Comparison of ENCODE assay signal across 27 cellular contexts in genomic region chr12:132201391-132202120, GRCh38.
"Had no signal": no experiment of that assay in that cellular context is flagged by ENCODE, and none has a peak within 500 bp of the region (broad histone marks: within the 10 kb centered on the region; RNA-seq: fewer than 3 reads in every experiment).

No MANE protein-coding gene starts in this region.

- DNase-seq: natural killer cell; nucleus accumbens; pancreas; retina; right lobe of liver; sigmoid colon; small intestine; stimulated activated CD4-positive, alpha-beta T cell treated with anti-CD3 and anti-CD28 coated beads, Interleukin-15, amount 100 ng/mL, for 24 hours; stimulated activated CD4-positive, alpha-beta T cell treated with anti-CD3 and anti-CD28 coated beads, Interleukin-2, amount 100 ng/mL, for 24 hours; stimulated activated CD4-positive, alpha-beta T cell treated with anti-CD3 and anti-CD28 coated beads, Interleukin-2, amount 100 ng/mL, for 48 hours; stimulated activated CD4-positive, alpha-beta T cell treated with anti-CD3 and anti-CD28 coated beads, Interleukin-4, amount 100 ng/mL, for 24 hours; stimulated activated naive B cell treated with anti-CD40 and anti-IgM and Interleukin-4, amounts not matched to agents 10 μg/mL and 1 μg/mL and 100 μg/mL, for 72 hours; stimulated activated naive CD4-positive, alpha-beta T cell treated with Interleukin-2 at 50 U/mL for 16 hours; stomach; thyroid gland; trophoblast cell had no signal

- H3K4me1 Mint-ChIP-seq: natural killer cell; stimulated activated effector memory CD8-positive, alpha-beta T cell treated with anti-CD3 and anti-CD28 coated beads, Interleukin-12 subunit alpha, Interleukin-12 subunit beta, amount 100 ng/mL, for 72 hours had no signal

- H3K4me3 Mint-ChIP-seq: natural killer cell; nephron; neural progenitor cell; stimulated activated effector memory CD8-positive, alpha-beta T cell treated with anti-CD3 and anti-CD28 coated beads, Interleukin-12 subunit alpha, Interleukin-12 subunit beta, amount 100 ng/mL, for 72 hours; stimulated activated naive B cell treated with anti-CD40 and anti-IgM and Interleukin-4, amounts not matched to agents 10 μg/mL and 1 μg/mL and 100 μg/mL, for 72 hours; stimulated activated naive CD8-positive, alpha-beta T cell treated with anti-CD3 and anti-CD28 coated beads, Interleukin-15, Interleukin-2, amounts not matched to agents 100 ng/mL and 50 ng/mL, for 24 hours had no signal

- H3K4me1 ChIP-seq: pancreas, right lobe of liver had no signal

- H3K27ac Mint-ChIP-seq: natural killer cell; nephron; neural progenitor cell; stimulated activated effector memory CD8-positive, alpha-beta T cell treated with anti-CD3 and anti-CD28 coated beads, Interleukin-12 subunit alpha, Interleukin-12 subunit beta, amount 100 ng/mL, for 72 hours; stimulated activated naive B cell treated with anti-CD40 and anti-IgM and Interleukin-4, amounts not matched to agents 10 μg/mL and 1 μg/mL and 100 μg/mL, for 72 hours; stimulated activated naive CD8-positive, alpha-beta T cell treated with anti-CD3 and anti-CD28 coated beads, Interleukin-15, Interleukin-2, amounts not matched to agents 100 ng/mL and 50 ng/mL, for 24 hours had no signal

- H3K9me3 Mint-ChIP-seq: natural killer cell; nephron; neural progenitor cell; stimulated activated effector memory CD8-positive, alpha-beta T cell treated with anti-CD3 and anti-CD28 coated beads, Interleukin-12 subunit alpha, Interleukin-12 subunit beta, amount 100 ng/mL, for 72 hours; stimulated activated naive B cell treated with anti-CD40 and anti-IgM and Interleukin-4, amounts not matched to agents 10 μg/mL and 1 μg/mL and 100 μg/mL, for 72 hours; stimulated activated naive CD8-positive, alpha-beta T cell treated with anti-CD3 and anti-CD28 coated beads, Interleukin-15, Interleukin-2, amounts not matched to agents 100 ng/mL and 50 ng/mL, for 24 hours had no signal

- H3K36me3 ChIP-seq: neural progenitor cell, neutrophil, pancreas, prostate gland, right atrium auricular region, right lobe of liver, sigmoid colon, thoracic aorta, thyroid gland, tibial nerve, upper lobe of left lung, vagina had no signal

- H3K27ac ChIP-seq: neural progenitor cell, neutrophil, pancreas, prostate gland, right atrium auricular region, right lobe of liver, sigmoid colon, stomach, thoracic aorta, thyroid gland, tibial nerve, upper lobe of left lung, vagina had no signal

- H3K27me3 ChIP-seq: right atrium auricular region, thyroid gland had no signal

- H3K36me3 Mint-ChIP-seq: natural killer cell; neural progenitor cell; stimulated activated effector memory CD8-positive, alpha-beta T cell treated with anti-CD3 and anti-CD28 coated beads, Interleukin-12 subunit alpha, Interleukin-12 subunit beta, amount 100 ng/mL, for 72 hours; stimulated activated naive B cell treated with anti-CD40 and anti-IgM and Interleukin-4, amounts not matched to agents 10 μg/mL and 1 μg/mL and 100 μg/mL, for 72 hours had no signal

- H3K4me3 ChIP-seq: neural progenitor cell, pancreas, prostate gland, right atrium auricular region, right lobe of liver, sigmoid colon, stomach, thoracic aorta, thyroid gland, tibial nerve, upper lobe of left lung, vagina had no signal

- H3K9me3 ChIP-seq: neutrophil, pancreas, prostate gland, right atrium auricular region, right lobe of liver, sigmoid colon, stomach, thoracic aorta, thyroid gland, tibial nerve, upper lobe of left lung, vagina had no signal

- ATAC-seq: natural killer cell; pancreas; right lobe of liver; stimulated activated effector memory CD8-positive, alpha-beta T cell treated with anti-CD3 and anti-CD28 coated beads, Interleukin-12 subunit alpha, Interleukin-12 subunit beta, amount 100 ng/mL, for 72 hours; stimulated activated naive B cell treated with anti-CD40 and anti-IgM and Interleukin-4, amounts not matched to agents 10 μg/mL and 1 μg/mL and 100 μg/mL, for 72 hours had no signal
